Comparison of ENCODE assay signal across 8 cellular contexts in genomic region chrX:118115948-118116307, GRCh38. TPM values are rescaled to one million over a fixed set of nuclear protein-coding genes. Genes with fewer than 3 reads are reported as not detected.
DNase-seq lines count a peak whose midpoint lies in the region; ATAC-seq, FAIRE-seq and TF ChIP-seq lines count a peak whose summit lies in the region.

No MANE protein-coding gene starts in this region.

- TF ChIP-seq CTCF in fibroblast of pulmonary artery (IDR thresholded peaks at IDR 0.05; ENCODE audit: low read length, missing control alignments) (no peak), pancreas (IDR thresholded peaks at IDR 0.05) (no peak)

- H3K4me1 ChIP-seq in SJSA1 (replicated peaks) (peaks cover 12% of the 10 kb centered on the region), pancreas (no peaks in the 10 kb centered on the region)

- DNase-seq in SJSA1 (ENCODE audit: low read depth in 1 of 2, low spot score in 2 of 2) (no peak), fibroblast of pulmonary artery (ENCODE audit: low read depth) (no peak), pancreas (no peak), T1000 (lab: John Stamatoyannopoulos, UW) (no peak), NOMO-1 treated with dmso at 0.1 percent for 144 hours (lab: John Stamatoyannopoulos, UW; ENCODE audit: unreplicated experiment) (no peak)

- H3K27ac ChIP-seq in SJSA1 (peak overlapping the region; percentile 45; the same call in 1 of the 2 replicates), pancreas (peak overlapping the region in 2 of 4 donors; percentile 39 to 56)

- 3 to 44% methylated on average over 11 of the region's 11 CpGs for WGBS in pancreas, 2 donors

- H3K27me3 ChIP-seq in SJSA1 (replicated peaks) (no peaks in the 10 kb centered on the region), pancreas (no peaks in the 10 kb centered on the region)

- H3K36me3 ChIP-seq in SJSA1 (peaks cover 3% of the 10 kb centered on the region; the same call in 1 of the 2 replicates), pancreas (no peaks in the 10 kb centered on the region)

- FAIRE-seq in pancreas (lab: Jason Lieb, UNC): no peak

- peak; percentile 7 to 36 (median 24) for ATAC-seq in pancreas
- ATAC-seq in HG03571 (IDR thresholded peaks at IDR 0.05; ENCODE audit: unreplicated experiment): no peak
- ATAC-seq in GM21515 (IDR thresholded peaks at IDR 0.05; ENCODE audit: unreplicated experiment): no peak

- H3K4me3 ChIP-seq in GM08714 (ENCODE audit: low read length) (peak overlapping the region; percentile 39), SJSA1 (peak overlapping the region; percentile 80), fibroblast of pulmonary artery (replicated peaks; ENCODE audit: low read depth, low read length) (peak overlapping the region; percentile 58), pancreas (peak overlapping the region; percentile 29 to 57 (median 41))

- intact Hi-C loops in pancreas (cut with DNase I): no loop called here

- no peaks in the 10 kb centered on the region for H3K9me3 ChIP-seq in SJSA1 (replicated peaks)
- H3K9me3 ChIP-seq in pancreas: no peaks in the 10 kb centered on the region

RNA-seq across cellular contexts. Expression of gene KLHL13, which starts 0.7 kb away (rescaled TPM):
- 9.4 and 20.1 TPM in 2 replicates for total RNA-seq in SJSA1 (2014; rRNA removed; shearing (Covaris generic))
- total RNA-seq in pancreas: 1 to 10 TPM; 1.7 to 4.9 (median 3.4) TPM
- polyA plus RNA-seq in pancreas: 1 to 10 TPM; 1.1 to 1.5 TPM

Comparison
In these comparisons a context has a peak if more than half of its experiments do, and no peak if none do; other contexts are left out.
1. ATAC-seq: peak in pancreas (4 of 4); none in HG03571 (single experiment) and GM21515 (single experiment).
2. Peak in every context shown above with its lines, with median percentiles within 50 percentile points of each other: H3K4me3 ChIP-seq.